Comparison of ENCODE assay signal across 7 cellular contexts in the genomic region with DNA sequence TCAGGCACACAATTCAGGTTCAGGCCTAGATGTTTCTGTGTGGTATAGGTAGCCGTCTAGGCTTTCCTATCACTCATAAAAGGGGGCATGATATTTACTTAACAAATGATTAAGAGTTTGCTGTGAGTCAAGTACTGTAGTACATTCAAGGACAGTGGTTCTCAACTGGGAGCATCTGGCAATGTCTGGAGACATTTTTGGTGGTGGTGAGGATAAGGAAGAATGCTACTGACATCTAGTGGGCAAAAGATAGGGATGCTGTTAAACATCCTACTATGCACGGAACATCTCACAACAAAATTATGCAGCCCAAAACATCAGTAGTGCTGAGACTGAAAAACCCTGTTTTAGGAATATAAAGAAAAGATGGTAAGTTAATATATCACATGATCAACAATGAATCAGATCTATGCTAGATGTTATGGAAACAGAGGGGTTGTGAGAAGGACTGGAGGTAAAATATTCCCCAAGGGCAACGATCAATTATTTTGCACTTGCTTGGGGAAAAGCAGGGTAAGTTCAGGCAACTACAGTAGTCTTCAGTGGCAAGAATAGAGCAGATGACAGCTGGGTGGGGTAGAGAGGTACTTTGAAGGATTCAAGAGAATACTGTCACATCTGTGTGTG. TPM values are rescaled to one million over a fixed set of nuclear protein-coding genes. Genes with fewer than 3 reads are reported as not detected.
DNase-seq lines count a peak whose midpoint lies in the region; ATAC-seq lines count a peak whose summit lies in the region.

No MANE protein-coding gene starts in this region.

- no peaks in the 10 kb centered on the region for H3K27me3 Mint-ChIP-seq in IgD-negative memory B cell
- H3K27me3 Mint-ChIP-seq in activated T-helper 1 cell treated with anti-CD3 and anti-CD28 coated beads, Interleukin-12 subunit alpha, Interleukin-12 subunit beta, Interleukin-2, Interleukin-4 antibody, amounts not matched to agents 30 ng/mL and 10 ng/mL and 1 ng/mL, durations not matched to agents 14 hours and 24 hours and 36 hours (ENCODE audit: insufficient read depth), result no peaks in the 10 kb centered on the region

- peaks cover 20 to 33% (median 30%) of the 10 kb centered on the region in 3 donors for H3K4me1 Mint-ChIP-seq in IgD-negative memory B cell
- H3K4me1 Mint-ChIP-seq in activated T-helper 1 cell treated with anti-CD3 and anti-CD28 coated beads, Interleukin-12 subunit alpha, Interleukin-12 subunit beta, Interleukin-2, Interleukin-4 antibody, amounts not matched to agents 30 ng/mL and 10 ng/mL and 1 ng/mL, durations not matched to agents 14 hours and 24 hours and 36 hours (ENCODE audit: low read depth), result peaks cover 43% of the 10 kb centered on the region

- peak overlapping the region in 2 of 3 donors; percentile 2 to 6 for H3K27ac Mint-ChIP-seq in IgD-negative memory B cell
- H3K27ac Mint-ChIP-seq in activated T-helper 1 cell treated with anti-CD3 and anti-CD28 coated beads, Interleukin-12 subunit alpha, Interleukin-12 subunit beta, Interleukin-2, Interleukin-4 antibody, amounts not matched to agents 30 ng/mL and 10 ng/mL and 1 ng/mL, durations not matched to agents 14 hours and 24 hours and 36 hours, result peak overlapping the region; percentile 74

- DNase-seq in G401 (ENCODE audit: low spot score) (peak; percentile 8), kidney glomerular epithelial cell (lab: John Stamatoyannopoulos, UW) (peak; percentile 28)
- no peak for DNase-seq in activated T-helper 1 cell treated with anti-CD3 and anti-CD28 coated beads, Interleukin-12 subunit alpha, Interleukin-12 subunit beta, Interleukin-2, Interleukin-4 antibody, amounts not matched to agents 30 ng/mL and 10 ng/mL and 1 ng/mL, durations not matched to agents 14 hours and 24 hours and 36 hours (ENCODE audit: low spot score)
- DNase-seq in stimulated activated CD4-positive, alpha-beta T cell treated with anti-CD3 and anti-CD28 coated beads, Interleukin-12 subunit alpha, Interleukin-12 subunit beta, amount 100 ng/mL, for 4 hours, result no peak

- peaks cover 3% of the 10 kb centered on the region for H3K36me3 Mint-ChIP-seq in IgD-negative memory B cell
- H3K36me3 Mint-ChIP-seq in activated T-helper 1 cell treated with anti-CD3 and anti-CD28 coated beads, Interleukin-12 subunit alpha, Interleukin-12 subunit beta, Interleukin-2, Interleukin-4 antibody, amounts not matched to agents 30 ng/mL and 10 ng/mL and 1 ng/mL, durations not matched to agents 14 hours and 24 hours and 36 hours (ENCODE audit: low read depth), result peaks cover 53% of the 10 kb centered on the region

- ATAC-seq in HG03135 (IDR thresholded peaks at IDR 0.05; ENCODE audit: unreplicated experiment), result no peak
- ATAC-seq in GM21447 (IDR thresholded peaks at IDR 0.05; ENCODE audit: unreplicated experiment), result no peak

- H3K9me3 Mint-ChIP-seq in IgD-negative memory B cell, result no peaks in the 10 kb centered on the region
- no peaks in the 10 kb centered on the region for H3K9me3 Mint-ChIP-seq in activated T-helper 1 cell treated with anti-CD3 and anti-CD28 coated beads, Interleukin-12 subunit alpha, Interleukin-12 subunit beta, Interleukin-2, Interleukin-4 antibody, amounts not matched to agents 30 ng/mL and 10 ng/mL and 1 ng/mL, durations not matched to agents 14 hours and 24 hours and 36 hours

- H3K4me3 Mint-ChIP-seq in IgD-negative memory B cell, result peak overlapping the region in 1 of 4 donors; percentile 6
- H3K4me3 Mint-ChIP-seq in activated T-helper 1 cell treated with anti-CD3 and anti-CD28 coated beads, Interleukin-12 subunit alpha, Interleukin-12 subunit beta, Interleukin-2, Interleukin-4 antibody, amounts not matched to agents 30 ng/mL and 10 ng/mL and 1 ng/mL, durations not matched to agents 14 hours and 24 hours and 36 hours, result no peak overlapping the region

- intact Hi-C loops in activated T-helper 1 cell treated with anti-CD3 and anti-CD28 coated beads, Interleukin-12 subunit alpha, Interleukin-12 subunit beta, Interleukin-2, Interleukin-4 antibody, amounts not matched to agents 30 ng/mL and 10 ng/mL and 1 ng/mL, durations not matched to agents 14 hours and 24 hours and 36 hours (cut with micrococcal nuclease), result loop anchor here (1.0 to 10.0 kb wide), 2 partner anchors 245 to 1039 kb away; partner anchors contain the start of gene RPL5

- in situ Hi-C loops in G401 (cut with HindIII; ENCODE audit: low sequenced_read_pairs), result no loop called here

RNA-seq across cellular contexts. Expression of gene DNTTIP2, which starts 4.9 kb away (rescaled TPM):
- total RNA-seq in G401 (2014; rRNA removed; shearing (Covaris generic)), result 16.7 and 24.8 TPM in 2 replicates
- 76.5 TPM for polyA plus RNA-seq in IgD-negative memory B cell
- 80.3 and 90.8 TPM in 2 replicates for total RNA-seq in activated T-helper 1 cell treated with anti-CD3 and anti-CD28 coated beads, Interleukin-12 subunit alpha, Interleukin-12 subunit beta, Interleukin-2, Interleukin-4 antibody, amounts not matched to agents 30 ng/mL and 10 ng/mL and 1 ng/mL, durations not matched to agents 14 hours and 24 hours and 36 hours

RNA-seq across cellular contexts. Expression of gene GCLM, which starts 35.1 kb away (rescaled TPM):
- 15.6 and 33.7 TPM in 2 replicates for total RNA-seq in G401 (2014; rRNA removed; shearing (Covaris generic))
- 9.9 TPM for polyA plus RNA-seq in IgD-negative memory B cell
- total RNA-seq in activated T-helper 1 cell treated with anti-CD3 and anti-CD28 coated beads, Interleukin-12 subunit alpha, Interleukin-12 subunit beta, Interleukin-2, Interleukin-4 antibody, amounts not matched to agents 30 ng/mL and 10 ng/mL and 1 ng/mL, durations not matched to agents 14 hours and 24 hours and 36 hours, result 20.2 and 23.8 TPM in 2 replicates

Comparison
In these comparisons a context has a peak if more than half of its experiments do, and no peak if none do; other contexts are left out.
1. DNase-seq: peak in G401 (single experiment) and kidney glomerular epithelial cell (single experiment); none in activated T-helper 1 cell treated with anti-CD3 and anti-CD28 coated beads, Interleukin-12 subunit alpha, Interleukin-12 subunit beta, Interleukin-2, Interleukin-4 antibody, amounts not matched to agents 30 ng/mL and 10 ng/mL and 1 ng/mL, durations not matched to agents 14 hours and 24 hours and 36 hours (single experiment) and stimulated activated CD4-positive, alpha-beta T cell treated with anti-CD3 and anti-CD28 coated beads, Interleukin-12 subunit alpha, Interleukin-12 subunit beta, amount 100 ng/mL, for 4 hours (single experiment).